ENCODE assay signal across 8 cellular contexts in genomic region chr7:2018786-2019692, GRCh38.
DNase-seq lines count a peak whose midpoint lies in the region; TF ChIP-seq lines count a peak whose summit lies in the region.

No MANE protein-coding gene starts in this region.

- peak overlapping the region in 4 of 5 donors; percentile 34 to 66 (median 53) for H3K9ac ChIP-seq in subcutaneous abdominal adipose tissue (ENCODE audit: low read length in 5 of 5)

- peaks cover 25 to 26% of the 10 kb centered on the region in 2 donors for H3K4me1 ChIP-seq in adrenal gland (replicated peaks in 1 of 2)
- H3K4me1 ChIP-seq in subcutaneous abdominal adipose tissue (ENCODE audit: control insufficient read depth in 5 of 5, insufficient read depth in 5 of 5, low read length in 5 of 5): peaks cover 6 to 30% (median 23%) of the 10 kb centered on the region in 5 donors

- 39 to 54% (median 45%) methylated on average over 24 to 32 of the region's 32 CpGs for WGBS in adrenal gland, 4 donors

- intact Hi-C loops in adrenal gland (cut with DNase I): no loop called here

- H3K9me3 ChIP-seq in adrenal gland (replicated peaks in 1 of 3) (no peaks in the 10 kb centered on the region), subcutaneous abdominal adipose tissue (ENCODE audit: control insufficient read depth in 5 of 5, low read length in 5 of 5) (no peaks in the 10 kb centered on the region)

- no peaks in the 10 kb centered on the region for H3K27me3 ChIP-seq in adrenal gland
- H3K27me3 ChIP-seq in subcutaneous abdominal adipose tissue (ENCODE audit: control insufficient read depth in 5 of 5, insufficient read depth in 4 of 5, low read length in 5 of 5): no peaks in the 10 kb centered on the region

- peak overlapping the region in 1 of 4 donors; percentile 37 for H3K4me3 ChIP-seq in adrenal gland
- peak overlapping the region; percentile 29 to 70 (median 51) for H3K4me3 ChIP-seq in subcutaneous abdominal adipose tissue (ENCODE audit: low read depth in 1 of 5, low read length in 5 of 5)

- no peak for TF ChIP-seq CTCF in adrenal gland (IDR thresholded peaks at IDR 0.05)

- DNase-seq in stimulated activated CD4-positive, alpha-beta T cell treated with anti-CD3 and anti-CD28 coated beads, Interleukin-4, amount 100 ng/mL, for 1 hour: peak; percentile 2
- no peak for DNase-seq in stimulated activated CD4-positive, alpha-beta T cell treated with anti-CD3 and anti-CD28 coated beads, Interleukin-15, amount 100 ng/mL, for 24 hours
- DNase-seq in adrenal gland (peak; percentile 70 to 84 (median 78)), islet precursor cell (peak; percentile 63), NCI-H1417 treated with DMSO at 0.1 percent for 48 hours (lab: John Stamatoyannopoulos, UW) (no peak), NCI-H226 (no peak), NCI-H524 treated with DMSO at 0.1 percent for 48 hours (lab: John Stamatoyannopoulos, UW) (no peak)

- H3K36me3 ChIP-seq in adrenal gland (replicated peaks in 1 of 2) (no peaks in the 10 kb centered on the region), subcutaneous abdominal adipose tissue (ENCODE audit: control insufficient read depth in 5 of 5, insufficient read depth in 5 of 5, low read length in 5 of 5) (peaks cover 0 to 4% (median 3%) of the 10 kb centered on the region in 5 donors)

- H3K27ac ChIP-seq in adrenal gland (peak overlapping the region; percentile 13 to 93 (median 65)), subcutaneous abdominal adipose tissue (ENCODE audit: low read depth, low read length) (peak overlapping the region; percentile 77)

- peak in 1 of 2 donors; percentile 14 for TF ChIP-seq POLR2A in adrenal gland (IDR thresholded peaks at IDR 0.05)

Comparison
In these comparisons a context has a peak if more than half of its experiments do, and no peak if none do; other contexts are left out.
1. DNase-seq: peak in stimulated activated CD4-positive, alpha-beta T cell treated with anti-CD3 and anti-CD28 coated beads, Interleukin-4, amount 100 ng/mL, for 1 hour (single experiment), adrenal gland (7 of 7) and islet precursor cell (single experiment); none in stimulated activated CD4-positive, alpha-beta T cell treated with anti-CD3 and anti-CD28 coated beads, Interleukin-15, amount 100 ng/mL, for 24 hours (single experiment), NCI-H1417 treated with DMSO at 0.1 percent for 48 hours (single experiment), NCI-H226 (single experiment) and NCI-H524 treated with DMSO at 0.1 percent for 48 hours (single experiment).